In genomic region chr20:31996996-31997395, GRCh38 we compare ENCODE assay signal across 41 cellular contexts. TPM values are rescaled to one million over a fixed set of nuclear protein-coding genes. Genes with fewer than 3 reads are reported as not detected.
"Had no signal": no experiment of that assay in that cellular context is flagged by ENCODE, and none has a peak within 500 bp of the region (broad histone marks: within the 10 kb centered on the region; RNA-seq: fewer than 3 reads in every experiment).

No MANE protein-coding gene starts in this region.

- H3K4me1 Mint-ChIP-seq: activated naive CD4-positive, alpha-beta T cell treated with anti-CD3 and anti-CD28 coated beads, Interleukin-2, amount 10 ng/mL, durations not matched to agents 7 days and 5 days; activated naive CD4-positive, alpha-beta T cell treated with anti-CD3 and anti-CD28 coated beads, Interleukin-2, amount 50 U/mL, for 24 hours; activated naive CD8-positive, alpha-beta T cell treated with anti-CD3 and anti-CD28 coated beads, Interleukin-2, amount 10 ng/mL, durations not matched to agents 7 days and 5 days; activated T-helper 17 cell treated with anti-CD3 and anti-CD28 coated beads, Interleukin-2, amount 50 U/mL, for 72 hours; brain; central memory CD8-positive, alpha-beta T cell had no signal

- H3K27ac ChIP-seq: adrenal gland, ascending aorta, body of pancreas, brain microvascular endothelial cell, breast epithelium, cardiac muscle cell had no signal

- DNase-seq: activated effector memory CD4-positive, alpha-beta T cell treated with anti-CD3 and anti-CD28 coated beads, Interleukin-2, amount 50 U/mL, for 16 hours; activated effector memory CD4-positive, alpha-beta T cell treated with Interleukin-2 at 50 U/mL for 16 hours; activated gamma-delta T cell; activated gamma-delta T cell treated with Interleukin-2 at 50 U/mL for 16 hours; activated naive CD4-positive, alpha-beta T cell; activated naive CD4-positive, alpha-beta T cell treated with anti-CD3 and anti-CD28 coated beads for 36 hours; activated naive CD4-positive, alpha-beta T cell treated with anti-CD3 and anti-CD28 coated beads, Interleukin-2, amount 10 ng/mL, durations not matched to agents 7 days and 5 days; activated naive CD4-positive, alpha-beta T cell treated with anti-CD3 and anti-CD28 coated beads, Interleukin-2, amount 50 U/mL, for 16 hours; activated naive CD4-positive, alpha-beta T cell treated with Interleukin-2 at 50 U/mL for 16 hours; activated naive CD8-positive, alpha-beta T cell treated with anti-CD3 and anti-CD28 coated beads for 36 hours; activated naive CD8-positive, alpha-beta T cell treated with anti-CD3 and anti-CD28 coated beads, Interleukin-2, amount 10 ng/mL, durations not matched to agents 7 days and 5 days; activated naive CD8-positive, alpha-beta T cell treated with anti-CD3 and anti-CD28 coated beads, Interleukin-2, amount 50 U/mL, for 24 hours; activated T-cell treated with anti-CD3 and anti-CD28 coated beads, Interleukin-2, amount 50 U/mL, for 1 hour; activated T-cell treated with anti-CD3 and anti-CD28 coated beads, Interleukin-2, amount 50 U/mL, for 24 hours; activated T-cell treated with anti-CD3 and anti-CD28 coated beads, Interleukin-2, amount 50 U/mL, for 4 hours; activated T-cell treated with anti-CD3 and anti-CD28 coated beads, Interleukin-2, amount 50 U/mL, for 48 hours; activated T-cell treated with anti-CD3 and anti-CD28 coated beads, Interleukin-2, amount 50 U/mL, for 72 hours; adrenal gland; amniotic stem cell; amygdala; anterior cingulate cortex; aorta; body of pancreas; brain microvascular endothelial cell; caudate nucleus; central memory CD4-positive, alpha-beta T cell; cerebellar nuclear complex had no signal

- H3K4me3 ChIP-seq: adrenal gland, ascending aorta, body of pancreas, breast epithelium, cardiac muscle cell had no signal

- H3K27ac Mint-ChIP-seq: activated naive CD4-positive, alpha-beta T cell treated with anti-CD3 and anti-CD28 coated beads for 36 hours; activated naive CD4-positive, alpha-beta T cell treated with anti-CD3 and anti-CD28 coated beads, Interleukin-2, amount 10 ng/mL, durations not matched to agents 7 days and 5 days; activated naive CD4-positive, alpha-beta T cell treated with anti-CD3 and anti-CD28 coated beads, Interleukin-2, amount 50 U/mL, for 24 hours; activated naive CD4-positive, alpha-beta T cell treated with anti-CD3 and anti-CD28 coated beads, Interleukin-2, amount 50 U/mL, for 72 hours; activated naive CD8-positive, alpha-beta T cell; activated naive CD8-positive, alpha-beta T cell treated with anti-CD3 and anti-CD28 coated beads for 36 hours; activated naive CD8-positive, alpha-beta T cell treated with anti-CD3 and anti-CD28 coated beads, Interleukin-2, amount 10 ng/mL, durations not matched to agents 7 days and 5 days; activated naive CD8-positive, alpha-beta T cell treated with anti-CD3 and anti-CD28 coated beads, Interleukin-2, amount 50 U/mL, for 24 hours; activated T-cell treated with anti-CD3 and anti-CD28 coated beads, Interleukin-2, amount 50 U/mL, for 24 hours; activated T-cell treated with anti-CD3 and anti-CD28 coated beads, Interleukin-2, amount 50 U/mL, for 72 hours; activated T-helper 1 cell treated with anti-CD3 and anti-CD28 coated beads, Interleukin-12 subunit alpha, Interleukin-12 subunit beta, Interleukin-2, Interleukin-4 antibody, amounts not matched to agents 30 ng/mL and 10 ng/mL and 1 ng/mL, durations not matched to agents 14 hours and 24 hours and 36 hours; activated T-helper 17 cell treated with anti-CD3 and anti-CD28 coated beads, Interleukin-2, amount 50 U/mL, for 72 hours; activated T-helper 2 cell treated with anti-CD3 and anti-CD28 coated beads, Interferon-gamma antibody, Interleukin-2, Interleukin-4, amounts not matched to agents 10 μg/mL and 5 μg/mL and 100 μg/mL, durations not matched to agents 14 hours and 24 hours and 36 hours; brain had no signal

- H3K36me3 Mint-ChIP-seq: activated naive CD4-positive, alpha-beta T cell treated with anti-CD3 and anti-CD28 coated beads, Interleukin-2, amount 10 ng/mL, durations not matched to agents 7 days and 5 days; activated naive CD4-positive, alpha-beta T cell treated with anti-CD3 and anti-CD28 coated beads, Interleukin-2, amount 50 U/mL, for 24 hours; activated naive CD4-positive, alpha-beta T cell treated with anti-CD3 and anti-CD28 coated beads, Interleukin-2, amount 50 U/mL, for 72 hours; activated naive CD8-positive, alpha-beta T cell; activated naive CD8-positive, alpha-beta T cell treated with anti-CD3 and anti-CD28 coated beads for 36 hours; activated naive CD8-positive, alpha-beta T cell treated with anti-CD3 and anti-CD28 coated beads, Interleukin-2, amount 10 ng/mL, durations not matched to agents 7 days and 5 days had no signal

- H3K27me3 ChIP-seq: ascending aorta, body of pancreas had no signal

- H3K9me3 ChIP-seq: adrenal gland, ascending aorta, body of pancreas, breast epithelium had no signal

- ATAC-seq: activated naive CD4-positive, alpha-beta T cell treated with anti-CD3 and anti-CD28 coated beads, Interleukin-2, amount 50 U/mL, for 72 hours; activated naive CD8-positive, alpha-beta T cell treated with anti-CD3 and anti-CD28 coated beads, Interleukin-2, amount 50 U/mL, for 24 hours; activated T-cell treated with anti-CD3 and anti-CD28 coated beads, Interleukin-2, amount 50 U/mL, for 4 hours; activated T-cell treated with anti-CD3 and anti-CD28 coated beads, Interleukin-2, amount 50 U/mL, for 72 hours; activated T-helper 17 cell treated with anti-CD3 and anti-CD28 coated beads, Interleukin-2, amount 50 U/mL, for 72 hours; body of pancreas had no signal

- H3K4me3 Mint-ChIP-seq: activated naive CD4-positive, alpha-beta T cell treated with anti-CD3 and anti-CD28 coated beads for 36 hours; activated naive CD4-positive, alpha-beta T cell treated with anti-CD3 and anti-CD28 coated beads, Interleukin-2, amount 10 ng/mL, durations not matched to agents 7 days and 5 days; activated naive CD4-positive, alpha-beta T cell treated with anti-CD3 and anti-CD28 coated beads, Interleukin-2, amount 50 U/mL, for 24 hours; activated naive CD8-positive, alpha-beta T cell; activated naive CD8-positive, alpha-beta T cell treated with anti-CD3 and anti-CD28 coated beads for 36 hours; activated naive CD8-positive, alpha-beta T cell treated with anti-CD3 and anti-CD28 coated beads, Interleukin-2, amount 10 ng/mL, durations not matched to agents 7 days and 5 days; activated naive CD8-positive, alpha-beta T cell treated with anti-CD3 and anti-CD28 coated beads, Interleukin-2, amount 50 U/mL, for 24 hours; activated T-cell treated with anti-CD3 and anti-CD28 coated beads, Interleukin-2, amount 50 U/mL, for 24 hours; activated T-cell treated with anti-CD3 and anti-CD28 coated beads, Interleukin-2, amount 50 U/mL, for 4 hours; activated T-cell treated with anti-CD3 and anti-CD28 coated beads, Interleukin-2, amount 50 U/mL, for 72 hours; activated T-helper 1 cell treated with anti-CD3 and anti-CD28 coated beads, Interleukin-12 subunit alpha, Interleukin-12 subunit beta, Interleukin-2, Interleukin-4 antibody, amounts not matched to agents 30 ng/mL and 10 ng/mL and 1 ng/mL, durations not matched to agents 14 hours and 24 hours and 36 hours; activated T-helper 17 cell treated with anti-CD3 and anti-CD28 coated beads, Interleukin-2, amount 50 U/mL, for 72 hours; brain; central memory CD8-positive, alpha-beta T cell had no signal

- H3K4me1 ChIP-seq: adrenal gland, ascending aorta, body of pancreas, breast epithelium had no signal

- H3K36me3 ChIP-seq: adrenal gland, ascending aorta, brain microvascular endothelial cell, breast epithelium, cardiac muscle cell had no signal

- H3K9me3 Mint-ChIP-seq: activated naive CD4-positive, alpha-beta T cell treated with anti-CD3 and anti-CD28 coated beads for 36 hours; activated naive CD4-positive, alpha-beta T cell treated with anti-CD3 and anti-CD28 coated beads, Interleukin-2, amount 10 ng/mL, durations not matched to agents 7 days and 5 days; activated naive CD4-positive, alpha-beta T cell treated with anti-CD3 and anti-CD28 coated beads, Interleukin-2, amount 50 U/mL, for 24 hours; activated naive CD4-positive, alpha-beta T cell treated with anti-CD3 and anti-CD28 coated beads, Interleukin-2, amount 50 U/mL, for 72 hours; activated naive CD8-positive, alpha-beta T cell treated with anti-CD3 and anti-CD28 coated beads for 36 hours; activated naive CD8-positive, alpha-beta T cell treated with anti-CD3 and anti-CD28 coated beads, Interleukin-2, amount 10 ng/mL, durations not matched to agents 7 days and 5 days; activated naive CD8-positive, alpha-beta T cell treated with anti-CD3 and anti-CD28 coated beads, Interleukin-2, amount 50 U/mL, for 24 hours; activated T-cell treated with anti-CD3 and anti-CD28 coated beads, Interleukin-2, amount 50 U/mL, for 24 hours; activated T-cell treated with anti-CD3 and anti-CD28 coated beads, Interleukin-2, amount 50 U/mL, for 4 hours; activated T-cell treated with anti-CD3 and anti-CD28 coated beads, Interleukin-2, amount 50 U/mL, for 72 hours; activated T-helper 1 cell treated with anti-CD3 and anti-CD28 coated beads, Interleukin-12 subunit alpha, Interleukin-12 subunit beta, Interleukin-2, Interleukin-4 antibody, amounts not matched to agents 30 ng/mL and 10 ng/mL and 1 ng/mL, durations not matched to agents 14 hours and 24 hours and 36 hours; activated T-helper 17 cell treated with anti-CD3 and anti-CD28 coated beads, Interleukin-2, amount 50 U/mL, for 72 hours; activated T-helper 2 cell treated with anti-CD3 and anti-CD28 coated beads, Interferon-gamma antibody, Interleukin-2, Interleukin-4, amounts not matched to agents 10 μg/mL and 5 μg/mL and 100 μg/mL, durations not matched to agents 14 hours and 24 hours and 36 hours; central memory CD8-positive, alpha-beta T cell had no signal

RNA-seq across cellular contexts. Expression of gene CCM2L, which starts 13.2 kb away (rescaled TPM):
- total RNA-seq: activated naive CD4-positive, alpha-beta T cell treated with anti-CD3 and anti-CD28 coated beads for 36 hours; activated naive CD4-positive, alpha-beta T cell treated with anti-CD3 and anti-CD28 coated beads, Interleukin-2, amount 50 U/mL, for 72 hours; activated naive CD8-positive, alpha-beta T cell treated with anti-CD3 and anti-CD28 coated beads for 36 hours; activated naive CD8-positive, alpha-beta T cell treated with anti-CD3 and anti-CD28 coated beads, Interleukin-2, amount 10 ng/mL, durations not matched to agents 7 days and 5 days; activated T-cell treated with anti-CD3 and anti-CD28 coated beads, Interleukin-2, amount 50 U/mL, for 4 hours; activated T-cell treated with anti-CD3 and anti-CD28 coated beads, Interleukin-2, amount 50 U/mL, for 72 hours; activated T-helper 1 cell treated with anti-CD3 and anti-CD28 coated beads, Interleukin-12 subunit alpha, Interleukin-12 subunit beta, Interleukin-2, Interleukin-4 antibody, amounts not matched to agents 30 ng/mL and 10 ng/mL and 1 ng/mL, durations not matched to agents 14 hours and 24 hours and 36 hours; activated T-helper 17 cell treated with anti-CD3 and anti-CD28 coated beads, Interleukin-2, amount 50 U/mL, for 72 hours; activated T-helper 2 cell treated with anti-CD3 and anti-CD28 coated beads, Interferon-gamma antibody, Interleukin-2, Interleukin-4, amounts not matched to agents 10 μg/mL and 5 μg/mL and 100 μg/mL, durations not matched to agents 14 hours and 24 hours and 36 hours; bronchial epithelial cell; chondrocyte had no signal

RNA-seq across cellular contexts. Expression of gene XKR7, which starts 29.0 kb away (rescaled TPM):
- total RNA-seq: activated naive CD8-positive, alpha-beta T cell treated with anti-CD3 and anti-CD28 coated beads, Interleukin-2, amount 10 ng/mL, durations not matched to agents 7 days and 5 days; activated T-cell treated with anti-CD3 and anti-CD28 coated beads, Interleukin-2, amount 50 U/mL, for 4 hours; activated T-cell treated with anti-CD3 and anti-CD28 coated beads, Interleukin-2, amount 50 U/mL, for 72 hours; activated T-helper 1 cell treated with anti-CD3 and anti-CD28 coated beads, Interleukin-12 subunit alpha, Interleukin-12 subunit beta, Interleukin-2, Interleukin-4 antibody, amounts not matched to agents 30 ng/mL and 10 ng/mL and 1 ng/mL, durations not matched to agents 14 hours and 24 hours and 36 hours; activated T-helper 2 cell treated with anti-CD3 and anti-CD28 coated beads, Interferon-gamma antibody, Interleukin-2, Interleukin-4, amounts not matched to agents 10 μg/mL and 5 μg/mL and 100 μg/mL, durations not matched to agents 14 hours and 24 hours and 36 hours; aorta; ascending aorta; breast epithelium; bronchial epithelial cell; cardiac septum had no signal
- polyA plus RNA-seq: cardiac muscle cell had no signal

RNA-seq across cellular contexts. Expression of gene HCK, which starts 55.0 kb away (rescaled TPM):
- total RNA-seq: activated naive CD4-positive, alpha-beta T cell treated with anti-CD3 and anti-CD28 coated beads for 36 hours; activated naive CD8-positive, alpha-beta T cell treated with anti-CD3 and anti-CD28 coated beads for 36 hours; activated T-helper 2 cell treated with anti-CD3 and anti-CD28 coated beads, Interferon-gamma antibody, Interleukin-2, Interleukin-4, amounts not matched to agents 10 μg/mL and 5 μg/mL and 100 μg/mL, durations not matched to agents 14 hours and 24 hours and 36 hours; cardiac muscle cell; chondrocyte had no signal
- polyA plus RNA-seq: cardiac muscle cell had no signal
